ENCODE assay signal across 13 cellular contexts in the genomic region with DNA sequence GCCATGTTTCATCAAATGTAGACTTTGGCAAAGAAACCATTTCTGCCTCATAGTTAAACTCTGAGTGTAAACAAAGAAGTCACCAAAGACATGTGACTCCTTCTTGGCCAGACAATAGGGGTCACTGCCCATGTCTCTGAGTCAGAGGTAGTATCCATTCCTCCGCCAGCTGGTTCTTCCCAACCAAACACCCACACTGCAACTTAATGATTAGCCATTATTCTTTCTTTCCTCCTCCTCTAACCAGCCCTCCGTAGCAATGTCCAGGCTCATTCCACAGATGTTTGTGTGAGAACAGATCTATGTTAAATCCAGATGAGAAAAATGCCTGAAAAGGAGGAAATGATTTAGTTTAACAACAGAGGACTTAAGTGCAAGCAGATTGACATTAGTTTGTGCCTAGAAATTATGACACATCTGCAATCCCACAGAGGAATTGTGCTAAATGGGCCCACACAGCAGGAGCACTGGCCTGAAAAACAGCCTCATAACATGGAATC.
A peak's percentile ranks its signal among the peaks of the same experiment; 100 is the strongest.
DNase-seq lines count a peak whose midpoint lies in the region; ATAC-seq and TF ChIP-seq lines count a peak whose summit lies in the region.
"Had no signal": no experiment of that assay in that cellular context is flagged by ENCODE, and none has a peak within 500 bp of the region (broad histone marks: within the 10 kb centered on the region; RNA-seq: fewer than 3 reads in every experiment).

No MANE protein-coding gene starts in this region.

- no peak overlapping the region for H4K91ac ChIP-seq in mesenchymal stem cell (ENCODE audit: low read length)

- H3K4me2 ChIP-seq in mesenchymal stem cell (ENCODE audit: low read length, poor library complexity, severe bottlenecking) = no peak overlapping the region
- H3K4me2 ChIP-seq: BLaER1 had no signal

- POLR2A ChIA-PET in AG04449 (lab: Yijun Ruan, JAX) = interaction anchor here (0.8 to 1.7 kb wide), 3 partner anchors 61 to 233 kb away, joined by 3 to 9 read pairs (median 4); no protein-coding TSS in a partner anchor

- H2BK15ac ChIP-seq in mesenchymal stem cell (ENCODE audit: low read depth, poor library complexity, severe bottlenecking) = no peak overlapping the region

- H2BK12ac ChIP-seq in mesenchymal stem cell (ENCODE audit: low read length in 2 of 2) = no peak overlapping the region

- H3K9me3 ChIP-seq in mesenchymal stem cell (ENCODE audit: control insufficient read depth, low read length) = no peaks in the 10 kb centered on the region
- no peaks in the 10 kb centered on the region for H3K9me3 ChIP-seq in thyroid gland
- H3K9me3 ChIP-seq: BLaER1, neutrophil had no signal

- H3K27ac ChIP-seq in mesenchymal stem cell (ENCODE audit: low read length, poor library complexity, severe bottlenecking) = peak overlapping the region; percentile 99
- H3K27ac ChIP-seq in thyroid gland = peak overlapping the region in 1 of 3 donors; percentile 13
- H3K27ac ChIP-seq: BLaER1, neutrophil had no signal

- H2AFZ ChIP-seq in mesenchymal stem cell (ENCODE audit: low read depth, low read length) = no peak overlapping the region

- DNase-seq in AG04449 (ENCODE audit: low read depth, low spot score) = peak; percentile 92
- peak; percentile 55 for DNase-seq in NCI-H2196 (lab: John Stamatoyannopoulos, UW; ENCODE audit: unreplicated experiment)
- DNase-seq in epidermal melanocyte (ENCODE audit: insufficient read length, low spot score) = peak; percentile 88
- DNase-seq in mesenchymal stem cell = peak; percentile 83
- DNase-seq in NCI-H2171 (lab: John Stamatoyannopoulos, UW) = no peak
- DNase-seq in thyroid gland = no peak
- DNase-seq: activated CD4-positive, alpha-beta T cell treated with anti-CD3 and anti-CD28 coated beads, Interleukin-2, amount 50 U/mL, for 1 hour; NCI-H526; stimulated activated naive CD4-positive, alpha-beta T cell treated with Interleukin-2 at 50 U/mL for 16 hours had no signal

- TF ChIP-seq POLR2A in thyroid gland (IDR thresholded peaks at IDR 0.05) = no peak

- CTCF ChIA-PET in AG04449 (lab: Yijun Ruan, JAX) = no interaction called here

- H4K8ac ChIP-seq in mesenchymal stem cell (ENCODE audit: low read length) = no peak overlapping the region

- ATAC-seq in GM18519 (IDR thresholded peaks at IDR 0.05; ENCODE audit: low FRiP score, unreplicated experiment) (no peak), GM19467 (IDR thresholded peaks at IDR 0.05; ENCODE audit: unreplicated experiment) (no peak)

- no peak overlapping the region for H2BK120ac ChIP-seq in mesenchymal stem cell (ENCODE audit: low read depth, low read length)

- intact Hi-C loops in thyroid gland (cut with DNase I) = no loop called here

- H3K9ac ChIP-seq in mesenchymal stem cell (ENCODE audit: low read length) = peak overlapping the region; percentile 51
- H3K9ac ChIP-seq: BLaER1 had no signal

- no peak overlapping the region for H3K18ac ChIP-seq in mesenchymal stem cell (ENCODE audit: low read depth in 1 of 2, low read length in 2 of 2)

- H2BK5ac ChIP-seq in mesenchymal stem cell (ENCODE audit: low read depth, low read length, poor library complexity, severe bottlenecking) = peak overlapping the region; percentile 87

- WGBS in mesenchymal stem cell = 5% methylated on average over 2 of the region's 2 CpGs
- 49 to 67% methylated on average over 2 of the region's 2 CpGs for WGBS in thyroid gland, 2 donors

- H3K79me1 ChIP-seq in mesenchymal stem cell (replicated peaks; ENCODE audit: low read length, poor library complexity, severe bottlenecking) = peaks cover 3% of the 10 kb centered on the region

- H3K27me3 ChIP-seq in mesenchymal stem cell (ENCODE audit: control insufficient read depth in 1 of 2, insufficient read depth in 1 of 2, low read length in 2 of 2) = no peaks in the 10 kb centered on the region
- H3K27me3 ChIP-seq in thyroid gland = no peaks in the 10 kb centered on the region
- H3K27me3 ChIP-seq: BLaER1, neutrophil had no signal

- no peak overlapping the region for H2AK5ac ChIP-seq in mesenchymal stem cell (ENCODE audit: low read length, severe bottlenecking)

- H3K4me3 ChIP-seq in AG04449 (ENCODE audit: low read depth, low read length) (no peak overlapping the region), mesenchymal stem cell (ENCODE audit: insufficient read depth in 1 of 2, low read depth in 1 of 2, low read length in 2 of 2) (no peak overlapping the region), thyroid gland (replicated peaks in 1 of 3) (no peak overlapping the region)
- H3K4me3 ChIP-seq: BLaER1 had no signal

- H3K36me3 ChIP-seq in mesenchymal stem cell (ENCODE audit: control insufficient read depth in 1 of 2, insufficient read depth in 2 of 2, low read depth in 1 of 2, low read length in 2 of 2) (no peaks in the 10 kb centered on the region), thyroid gland (no peaks in the 10 kb centered on the region)
- H3K36me3 ChIP-seq: BLaER1, neutrophil had no signal

- no peak overlapping the region for H3K23ac ChIP-seq in mesenchymal stem cell (ENCODE audit: low read length in 2 of 2)

- H3K14ac ChIP-seq in mesenchymal stem cell (ENCODE audit: low read length in 2 of 2) = no peak overlapping the region

- TF ChIP-seq CTCF in AG04449 (IDR thresholded peaks at IDR 0.05; ENCODE audit: insufficient read depth, low read length, missing control alignments) = no peak
- TF ChIP-seq CTCF in thyroid gland (IDR thresholded peaks at IDR 0.05) = no peak

- H3K4ac ChIP-seq in mesenchymal stem cell (ENCODE audit: low read depth in 1 of 2, low read length in 2 of 2) = no peak overlapping the region

- H3K4me1 ChIP-seq in mesenchymal stem cell (ENCODE audit: control insufficient read depth, insufficient read depth, low read depth, low read length) (peaks cover 20% of the 10 kb centered on the region), thyroid gland (no peaks in the 10 kb centered on the region)
- H3K4me1 ChIP-seq: BLaER1 had no signal

Comparison
In these comparisons a context has a peak if more than half of its experiments do, and no peak if none do; other contexts are left out.
1. DNase-seq: peak in AG04449 (single experiment), NCI-H2196 (single experiment), epidermal melanocyte (single experiment) and mesenchymal stem cell (single experiment); none in NCI-H2171 (single experiment) and thyroid gland (0 of 2).